22 cellular contexts compared by ENCODE assay signal in the genomic region with DNA sequence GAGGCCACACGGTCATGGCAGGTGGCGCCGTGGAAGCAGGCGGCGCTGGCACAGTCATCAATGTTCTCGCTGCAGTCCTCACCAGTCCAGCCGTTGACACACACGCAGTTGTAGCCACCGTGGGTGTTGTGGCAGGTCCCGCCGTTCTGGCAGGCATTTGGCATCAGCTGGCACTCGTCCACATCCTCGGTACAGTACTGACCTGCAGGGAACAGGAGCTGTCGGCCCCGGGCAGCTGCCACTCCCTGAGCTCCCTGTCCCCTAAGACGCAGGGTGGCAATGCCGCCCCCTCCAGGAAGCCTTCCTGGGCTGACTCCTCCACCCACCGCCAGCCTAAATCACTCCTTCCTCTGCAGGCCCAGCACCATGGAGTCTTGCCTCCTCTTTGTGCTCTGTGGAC.
"Had no signal": no experiment of that assay in that cellular context is flagged by ENCODE, and none has a peak within 500 bp of the region (broad histone marks: within the 10 kb centered on the region; RNA-seq: fewer than 3 reads in every experiment).

No MANE protein-coding gene starts in this region.

- H3K27ac ChIP-seq: breast epithelium, esophagus squamous epithelium, pancreas had no signal

- H3K4me1 ChIP-seq: breast epithelium, pancreas had no signal

- H3K9me3 ChIP-seq: breast epithelium, esophagus squamous epithelium, gastroesophageal sphincter, left lung, pancreas had no signal

- H3K4me3 ChIP-seq: breast epithelium, esophagus squamous epithelium, gastroesophageal sphincter, left lung, pancreas had no signal

- H3K4me1 Mint-ChIP-seq: activated CD4-positive, alpha-beta T cell treated with anti-CD3 and anti-CD28 coated beads for 36 hours; activated naive CD8-positive, alpha-beta T cell treated with anti-CD3 and anti-CD28 coated beads for 36 hours; endodermal cell; mesothelial cell of epicardium; nephron; WTC11 had no signal

- ATAC-seq: activated CD4-positive, alpha-beta T cell treated with anti-CD3 and anti-CD28 coated beads for 36 hours; gastroesophageal sphincter; pancreas; right cardiac atrium; WTC11 had no signal

- H3K27ac Mint-ChIP-seq: activated CD4-positive, alpha-beta T cell treated with anti-CD3 and anti-CD28 coated beads for 36 hours; activated naive CD8-positive, alpha-beta T cell treated with anti-CD3 and anti-CD28 coated beads for 36 hours; endodermal cell; mesothelial cell of epicardium; nephron; WTC11 had no signal

- H3K27me3 ChIP-seq: breast epithelium, esophagus squamous epithelium, gastroesophageal sphincter, left lung, pancreas had no signal

- H3K27me3 Mint-ChIP-seq: activated CD4-positive, alpha-beta T cell treated with anti-CD3 and anti-CD28 coated beads for 36 hours; activated naive CD8-positive, alpha-beta T cell treated with anti-CD3 and anti-CD28 coated beads for 36 hours had no signal

- H3K4me3 Mint-ChIP-seq: activated CD4-positive, alpha-beta T cell treated with anti-CD3 and anti-CD28 coated beads for 36 hours; activated naive CD8-positive, alpha-beta T cell treated with anti-CD3 and anti-CD28 coated beads for 36 hours; endodermal cell; mesothelial cell of epicardium; nephron; WTC11 had no signal

- H3K9me3 Mint-ChIP-seq: activated naive CD8-positive, alpha-beta T cell treated with anti-CD3 and anti-CD28 coated beads for 36 hours; endodermal cell; mesothelial cell of epicardium; nephron; WTC11 had no signal

- H3K36me3 ChIP-seq: breast epithelium had no signal

- DNase-seq: activated CD4-positive, alpha-beta T cell treated with anti-CD3 and anti-CD28 coated beads for 36 hours; activated CD4-positive, alpha-beta T cell treated with anti-CD3 and anti-CD28 coated beads, Interleukin-2, amount 50 U/mL, for 4 hours; activated naive CD4-positive, alpha-beta T cell treated with Interleukin-2 at 50 U/mL for 16 hours; activated naive CD8-positive, alpha-beta T cell treated with anti-CD3 and anti-CD28 coated beads for 36 hours; activated T-cell treated with anti-CD3 and anti-CD28 coated beads, Interleukin-2, amount 50 U/mL, for 48 hours; cortex of kidney; endodermal cell; esophagus squamous epithelium; head of caudate nucleus; left lung; mammary epithelial cell; pancreas; stimulated activated CD4-positive, alpha-beta T cell treated with anti-CD3 and anti-CD28 coated beads, Interleukin-4, amount 100 ng/mL, for 24 hours; stimulated activated naive CD4-positive, alpha-beta T cell treated with Interleukin-2 at 50 U/mL for 16 hours; T-helper 1 cell; T-helper 9 cell had no signal
